ENCODE assay signal across 1 cellular context in the genomic region with DNA sequence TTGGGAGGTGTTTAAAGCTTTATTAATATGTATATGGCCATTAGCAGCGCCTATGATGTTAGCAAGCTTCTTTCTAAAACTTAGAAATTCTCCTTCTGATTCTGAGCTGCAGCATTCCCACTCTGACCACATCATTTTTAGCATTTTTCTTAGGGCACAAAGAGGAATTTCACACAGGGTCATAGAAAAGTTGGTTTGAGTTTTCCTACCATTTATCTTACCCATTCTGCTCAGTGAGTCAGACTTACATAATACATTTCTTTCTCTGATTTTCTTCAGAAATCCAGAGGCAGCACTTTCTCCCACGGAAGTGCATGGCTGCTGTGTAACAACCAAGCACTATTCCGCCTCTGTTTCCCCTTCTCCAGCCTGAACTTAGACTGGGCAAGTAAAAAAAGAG.
TF ChIP-seq lines count a peak whose summit lies in the region.

No MANE protein-coding gene starts in this region.

TF ChIP-seq in SK-N-SH, 30 proteins besides CTCF, POLR2A, EP300 and RAD21 (continued from another document):
- TF ChIP-seq, protein P1, sequence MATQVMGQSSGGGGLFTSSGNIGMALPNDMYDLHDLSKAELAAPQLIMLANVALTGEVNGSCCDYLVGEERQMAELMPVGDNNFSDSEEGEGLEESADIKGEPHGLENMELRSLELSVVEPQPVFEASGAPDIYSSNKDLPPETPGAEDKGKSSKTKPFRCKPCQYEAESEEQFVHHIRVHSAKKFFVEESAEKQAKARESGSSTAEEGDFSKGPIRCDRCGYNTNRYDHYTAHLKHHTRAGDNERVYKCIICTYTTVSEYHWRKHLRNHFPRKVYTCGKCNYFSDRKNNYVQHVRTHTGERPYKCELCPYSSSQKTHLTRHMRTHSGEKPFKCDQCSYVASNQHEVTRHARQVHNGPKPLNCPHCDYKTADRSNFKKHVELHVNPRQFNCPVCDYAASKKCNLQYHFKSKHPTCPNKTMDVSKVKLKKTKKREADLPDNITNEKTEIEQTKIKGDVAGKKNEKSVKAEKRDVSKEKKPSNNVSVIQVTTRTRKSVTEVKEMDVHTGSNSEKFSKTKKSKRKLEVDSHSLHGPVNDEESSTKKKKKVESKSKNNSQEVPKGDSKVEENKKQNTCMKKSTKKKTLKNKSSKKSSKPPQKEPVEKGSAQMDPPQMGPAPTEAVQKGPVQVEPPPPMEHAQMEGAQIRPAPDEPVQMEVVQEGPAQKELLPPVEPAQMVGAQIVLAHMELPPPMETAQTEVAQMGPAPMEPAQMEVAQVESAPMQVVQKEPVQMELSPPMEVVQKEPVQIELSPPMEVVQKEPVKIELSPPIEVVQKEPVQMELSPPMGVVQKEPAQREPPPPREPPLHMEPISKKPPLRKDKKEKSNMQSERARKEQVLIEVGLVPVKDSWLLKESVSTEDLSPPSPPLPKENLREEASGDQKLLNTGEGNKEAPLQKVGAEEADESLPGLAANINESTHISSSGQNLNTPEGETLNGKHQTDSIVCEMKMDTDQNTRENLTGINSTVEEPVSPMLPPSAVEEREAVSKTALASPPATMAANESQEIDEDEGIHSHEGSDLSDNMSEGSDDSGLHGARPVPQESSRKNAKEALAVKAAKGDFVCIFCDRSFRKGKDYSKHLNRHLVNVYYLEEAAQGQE (IDR thresholded peaks at IDR 0.05; ENCODE audit: low read depth, low read length), result no peak
- TF ChIP-seq RXRA (IDR thresholded peaks at IDR 0.05; ENCODE audit: borderline replicate concordance, low read depth) (peak; percentile 83), FOSL2 (IDR thresholded peaks at IDR 0.05; ENCODE audit: borderline replicate concordance, low read depth) (peak; percentile 83; the same call in 1 of the 2 replicates), CHD2 (IDR thresholded peaks at IDR 0.05; ENCODE audit: low read length, partially characterized antibody) (no peak), MAX (IDR thresholded peaks at IDR 0.05; ENCODE audit: low read depth) (no peak), SMC3 (IDR thresholded peaks at IDR 0.05; ENCODE audit: low read depth, low read length) (no peak)
- TF ChIP-seq, protein P2, sequence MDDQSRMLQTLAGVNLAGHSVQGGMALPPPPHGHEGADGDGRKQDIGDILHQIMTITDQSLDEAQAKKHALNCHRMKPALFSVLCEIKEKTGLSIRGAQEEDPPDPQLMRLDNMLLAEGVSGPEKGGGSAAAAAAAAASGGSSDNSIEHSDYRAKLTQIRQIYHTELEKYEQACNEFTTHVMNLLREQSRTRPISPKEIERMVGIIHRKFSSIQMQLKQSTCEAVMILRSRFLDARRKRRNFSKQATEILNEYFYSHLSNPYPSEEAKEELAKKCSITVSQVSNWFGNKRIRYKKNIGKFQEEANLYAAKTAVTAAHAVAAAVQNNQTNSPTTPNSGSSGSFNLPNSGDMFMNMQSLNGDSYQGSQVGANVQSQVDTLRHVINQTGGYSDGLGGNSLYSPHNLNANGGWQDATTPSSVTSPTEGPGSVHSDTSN (IDR thresholded peaks at IDR 0.05), result peak; percentile 82
